Comparison of ENCODE assay signal across 14 cellular contexts in genomic region chr5:68708842-68709170, GRCh38.
"Had no signal": no experiment of that assay in that cellular context is flagged by ENCODE, and none has a peak within 500 bp of the region (broad histone marks: within the 10 kb centered on the region; RNA-seq: fewer than 3 reads in every experiment).

No MANE protein-coding gene starts in this region.

- DNase-seq: activated CD4-positive, alpha-beta memory T cell treated with anti-CD3 and anti-CD28 coated beads, Interleukin-2, amount 10 ng/mL, durations not matched to agents 7 days and 5 days; activated CD4-positive, alpha-beta T cell treated with anti-CD3 and anti-CD28 coated beads for 36 hours; activated effector memory CD4-positive, alpha-beta T cell treated with anti-CD3 and anti-CD28 coated beads, Interleukin-2, amount 50 U/mL, for 16 hours; activated T-cell treated with anti-CD3 and anti-CD28 coated beads, Interleukin-2, amount 50 U/mL, for 48 hours; body of pancreas; cortex of kidney; effector memory CD4-positive, alpha-beta T cell; hippocampal formation; lower lobe of right lung; stimulated activated CD4-positive, alpha-beta T cell treated with anti-CD3 and anti-CD28 coated beads, Interleukin-2, amount 100 ng/mL, for 48 hours; T-helper 17 cell; uterus had no signal

- H3K27me3 ChIP-seq: body of pancreas, gastroesophageal sphincter, tibial nerve, uterus had no signal

- H3K9me3 ChIP-seq: body of pancreas, gastroesophageal sphincter, lower lobe of right lung, tibial nerve, uterus had no signal

- H3K4me3 ChIP-seq: body of pancreas, gastroesophageal sphincter, lower lobe of right lung, tibial nerve, uterus had no signal

- H3K4me1 ChIP-seq: body of pancreas, lower lobe of right lung, uterus had no signal

- H3K36me3 ChIP-seq: gastroesophageal sphincter, lower lobe of right lung, tibial nerve, uterus had no signal

- H3K27ac ChIP-seq: body of pancreas, gastroesophageal sphincter, lower lobe of right lung, tibial nerve, uterus had no signal
